ENCODE assay signal across 21 cellular contexts in the genomic region with DNA sequence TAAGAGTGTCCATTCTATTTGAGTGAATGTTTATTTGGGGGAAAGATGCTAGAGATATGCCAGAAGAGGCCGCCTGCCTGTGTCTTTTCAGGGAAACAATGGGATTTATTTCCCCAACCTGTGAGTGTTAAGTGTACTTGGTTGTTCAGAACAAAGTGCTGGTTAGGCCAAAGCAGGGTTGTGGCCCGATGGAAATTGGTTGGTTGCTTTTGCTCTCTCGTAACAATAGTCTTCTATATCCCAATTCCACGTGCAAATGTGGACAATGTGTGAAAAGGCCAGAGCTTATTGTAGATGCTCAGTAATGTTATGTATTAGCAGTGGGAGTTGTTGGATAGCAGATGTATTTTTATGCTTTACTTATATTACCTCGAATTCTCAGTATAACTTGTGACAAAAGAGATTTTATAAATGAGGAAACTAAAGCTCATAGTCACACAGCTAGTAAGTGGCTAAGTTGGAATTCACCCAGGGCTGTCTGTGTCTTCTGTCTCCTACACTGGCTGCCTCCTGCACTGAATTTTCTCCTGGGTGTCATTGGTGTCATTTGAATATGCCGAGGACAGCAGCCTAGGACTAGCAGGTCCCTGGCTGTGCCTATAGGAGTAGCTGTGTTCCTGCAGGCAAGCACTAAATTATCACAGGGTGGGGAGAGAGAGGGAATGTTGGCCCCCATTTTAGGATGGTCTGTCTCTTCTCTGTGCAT. TPM values are rescaled to one million over a fixed set of nuclear protein-coding genes. Genes with fewer than 3 reads are reported as not detected.
DNase-seq lines count a peak whose midpoint lies in the region; ATAC-seq and TF ChIP-seq lines count a peak whose summit lies in the region.
"Had no signal": no experiment of that assay in that cellular context is flagged by ENCODE, and none has a peak within 500 bp of the region (broad histone marks: within the 10 kb centered on the region; RNA-seq: fewer than 3 reads in every experiment).

No MANE protein-coding gene starts in this region.

- no peaks in the 10 kb centered on the region for H3K27me3 Mint-ChIP-seq in CD8-positive, alpha-beta memory T cell
- H3K27me3 Mint-ChIP-seq: activated CD4-positive, alpha-beta T cell treated with anti-CD3 and anti-CD28 coated beads for 36 hours had no signal

- DNase-seq in Right ventricle myocardium superior (no peak), right atrium auricular region (ENCODE audit: low spot score) (no peak), dorsolateral prefrontal cortex (peak in 1 of 10 donors; percentile 22), mesendoderm (peak; percentile 48), HT-29 (ENCODE audit: low spot score) (no peak), transverse colon (no peak), NCI-H2081 treated with DMSO at 0.1 percent for 48 hours (lab: John Stamatoyannopoulos, UW) (no peak)
- DNase-seq in CD8-positive, alpha-beta memory T cell = no peak
- DNase-seq: activated CD4-positive, alpha-beta T cell treated with anti-CD3 and anti-CD28 coated beads for 36 hours; activated naive CD4-positive, alpha-beta T cell treated with anti-CD3 and anti-CD28 coated beads for 36 hours; COR-L47; effector CD4-positive, alpha-beta T cell; GDM1; lower lobe of right lung; NCI-H1436 treated with DMSO at 0.1 percent for 48 hours; NCI-H510A treated with DMSO at 0.1 percent for 48 hours; stimulated activated CD8-positive, alpha-beta memory T cell treated with anti-CD3 and anti-CD28 coated beads, Interleukin-4, amount 100 ng/mL, for 48 hours; T1000 had no signal

- no peak for TF ChIP-seq EP300 in transverse colon (IDR thresholded peaks at IDR 0.05; ENCODE audit: low read depth)

- H3K4me3 ChIP-seq in right atrium auricular region = no peak overlapping the region
- H3K4me3 ChIP-seq in dorsolateral prefrontal cortex = no peak overlapping the region
- H3K4me3 ChIP-seq in mesendoderm (ENCODE audit: low read length) = no peak overlapping the region
- H3K4me3 ChIP-seq in transverse colon = no peak overlapping the region
- H3K4me3 ChIP-seq in CD8-positive, alpha-beta memory T cell (ENCODE audit: low read length) = no peak overlapping the region
- H3K4me3 ChIP-seq: lower lobe of right lung, SJSA1 had no signal

- intact Hi-C loops in Right ventricle myocardium superior (cut with DNase I) (no loop called here), dorsolateral prefrontal cortex (cut with DNase I) (no loop called here), transverse colon (cut with DNase I; ENCODE audit: low total_unique reads) (no loop called here)

- H4K8ac ChIP-seq in mesendoderm (ENCODE audit: low read depth, low read length) = no peak overlapping the region

- no peak overlapping the region for H3K4me2 ChIP-seq in mesendoderm (ENCODE audit: low read length)

- in situ Hi-C loops in transverse colon (cut with MboI; ENCODE audit: low pct_ligation_motif_present in 1 of 4, low pct_unique_long_range_greater_than_20kb in 1 of 4, low sequenced_read_pairs in 3 of 4) = no loop called here

- H3K9me3 Mint-ChIP-seq in CD8-positive, alpha-beta memory T cell = no peaks in the 10 kb centered on the region

- no peak overlapping the region for H3K18ac ChIP-seq in mesendoderm (ENCODE audit: low read length)

- H2BK5ac ChIP-seq in mesendoderm (ENCODE audit: low read length) = no peak overlapping the region

- CTCF ChIA-PET in CD8-positive, alpha-beta memory T cell (lab: Charles Lee) = no interaction called here

- H3K4me1 Mint-ChIP-seq in CD8-positive, alpha-beta memory T cell = peaks cover 30 to 53% (median 46%) of the 10 kb centered on the region in 3 donors

- H3K79me1 ChIP-seq in mesendoderm (ENCODE audit: low read length) = peaks cover 7% of the 10 kb centered on the region

- H2BK15ac ChIP-seq in mesendoderm (replicated peaks; ENCODE audit: low read depth) = no peak overlapping the region

- no peak overlapping the region for H4K5ac ChIP-seq in mesendoderm (ENCODE audit: low read length)

- no CpG with 5 or more reads among the region's 6 CpGs for WGBS in mesendoderm (ENCODE audit: extremely low coverage, insufficient coverage, low lambda C conversion rate)
- WGBS in transverse colon (ENCODE audit: low coverage in 1 of 2), 2 donors = 80 to 86% methylated on average over 5 to 6 of the region's 6 CpGs

- H2BK120ac ChIP-seq in mesendoderm (ENCODE audit: low read depth, low read length) = no peak overlapping the region

- H3K56ac ChIP-seq in mesendoderm (ENCODE audit: low read length) = no peak overlapping the region

- no peak overlapping the region for H2AK5ac ChIP-seq in mesendoderm (ENCODE audit: low read length)

- H3K27ac ChIP-seq in right atrium auricular region (peak overlapping the region in 1 of 2 donors; percentile 14), dorsolateral prefrontal cortex (peak overlapping the region in 41 of 59 donors; percentile 0 to 77 (median 44)), mesendoderm (ENCODE audit: low read depth, low read length) (no peak overlapping the region), transverse colon (no peak overlapping the region)
- no peak overlapping the region for H3K27ac ChIP-seq in CD8-positive, alpha-beta memory T cell (ENCODE audit: low read depth, low read length)
- H3K27ac ChIP-seq: lower lobe of right lung, SJSA1 had no signal

- H3K36me3 Mint-ChIP-seq in CD8-positive, alpha-beta memory T cell = peaks cover 3 to 6% (median 5%) of the 10 kb centered on the region in 3 donors

- TF ChIP-seq CTCF in right atrium auricular region (IDR thresholded peaks at IDR 0.05) (no peak), dorsolateral prefrontal cortex (IDR thresholded peaks at IDR 0.05 in 54 of 56, conservative IDR thresholded peaks at IDR 0.05 in 2 of 56; ENCODE audit: low read depth in 1 of 56, partially characterized antibody in 56 of 56) (no peak), transverse colon (IDR thresholded peaks at IDR 0.05) (no peak)

- no peak overlapping the region for H3K4me3 Mint-ChIP-seq in CD8-positive, alpha-beta memory T cell
- H3K4me3 Mint-ChIP-seq: activated CD4-positive, alpha-beta T cell treated with anti-CD3 and anti-CD28 coated beads for 36 hours; activated naive CD4-positive, alpha-beta T cell treated with anti-CD3 and anti-CD28 coated beads for 36 hours; brain; neural crest cell had no signal

- ATAC-seq in Right ventricle myocardium superior (ENCODE audit: poor library complexity) = peak; percentile 73
- ATAC-seq: activated CD4-positive, alpha-beta T cell treated with anti-CD3 and anti-CD28 coated beads for 36 hours had no signal

- H3K27ac Mint-ChIP-seq in CD8-positive, alpha-beta memory T cell = peak overlapping the region in 2 of 8 donors; percentile 11 to 56
- H3K27ac Mint-ChIP-seq: activated CD4-positive, alpha-beta T cell treated with anti-CD3 and anti-CD28 coated beads for 36 hours; activated naive CD4-positive, alpha-beta T cell treated with anti-CD3 and anti-CD28 coated beads for 36 hours had no signal

- H3K36me3 ChIP-seq in right atrium auricular region (no peaks in the 10 kb centered on the region), mesendoderm (ENCODE audit: control insufficient read depth, insufficient read depth, low read length) (no peaks in the 10 kb centered on the region), transverse colon (no peaks in the 10 kb centered on the region)
- no peaks in the 10 kb centered on the region for H3K36me3 ChIP-seq in CD8-positive, alpha-beta memory T cell (ENCODE audit: insufficient read depth, low read length)
- H3K36me3 ChIP-seq: lower lobe of right lung had no signal

- H3K27me3 ChIP-seq in right atrium auricular region (no peaks in the 10 kb centered on the region), dorsolateral prefrontal cortex (no peaks in the 10 kb centered on the region), mesendoderm (ENCODE audit: insufficient read depth, low read length, poor library complexity) (no peaks in the 10 kb centered on the region), transverse colon (no peaks in the 10 kb centered on the region)
- H3K27me3 ChIP-seq in CD8-positive, alpha-beta memory T cell (ENCODE audit: insufficient read depth, low read length, poor library complexity, severe bottlenecking) = no peaks in the 10 kb centered on the region
- H3K27me3 ChIP-seq: SJSA1 had no signal

- H3K9me3 ChIP-seq in right atrium auricular region (no peaks in the 10 kb centered on the region), transverse colon (no peaks in the 10 kb centered on the region)
- H3K9me3 ChIP-seq in CD8-positive, alpha-beta memory T cell (ENCODE audit: low read length) = no peaks in the 10 kb centered on the region
- H3K9me3 ChIP-seq: lower lobe of right lung, SJSA1 had no signal

- peaks cover 7% of the 10 kb centered on the region for H3K79me2 ChIP-seq in mesendoderm (ENCODE audit: control insufficient read depth, insufficient read depth, low read length)

- no peak overlapping the region for H3K23ac ChIP-seq in mesendoderm (ENCODE audit: low read length)

- TF ChIP-seq POLR2A in transverse colon (IDR thresholded peaks at IDR 0.05) = no peak

- POLR2A ChIA-PET in CD8-positive, alpha-beta memory T cell (lab: Charles Lee) = no interaction called here

- no peak overlapping the region for H3K9ac ChIP-seq in mesendoderm (ENCODE audit: low read length)

- H3K4ac ChIP-seq in mesendoderm (ENCODE audit: low read depth, low read length) = no peak overlapping the region

- H3K4me1 ChIP-seq in right atrium auricular region (peaks cover 0 to 26% of the 10 kb centered on the region in 2 donors), mesendoderm (ENCODE audit: control insufficient read depth, low read depth, low read length) (no peaks in the 10 kb centered on the region), transverse colon (peaks cover 0 to 23% (median 4%) of the 10 kb centered on the region in 4 donors)
- no peaks in the 10 kb centered on the region for H3K4me1 ChIP-seq in CD8-positive, alpha-beta memory T cell (ENCODE audit: insufficient read depth, low read length)

RNA-seq across cellular contexts. Expression of a gene that starts 21.5 kb away (rescaled TPM):
- 15.8 TPM for total RNA-seq in Right ventricle myocardium superior
- 10 to 100 TPM; 14.9 to 29.1 TPM for total RNA-seq in right atrium auricular region
- 10 to 100 TPM; 31.2 to 87.8 (median 46.5) TPM for total RNA-seq in dorsolateral prefrontal cortex
- polyA plus RNA-seq in mesendoderm (2013, experiment 1 of 2) = 42.8 TPM
- 40.8 TPM for polyA plus RNA-seq in mesendoderm (2013, experiment 2 of 2)
- 30.4 and 33.2 TPM in 2 replicates for total RNA-seq in HT-29 (2014; rRNA removed; shearing (Covaris generic))
- total RNA-seq in transverse colon = 100 to 1,000 TPM in 2 of 4 donors, 10 to 100 TPM in 2; 65.5 to 161 (median 98.6) TPM
- 10 to 100 TPM; 38.9 to 44.3 TPM for total RNA-seq in CD8-positive, alpha-beta memory T cell
- polyA plus RNA-seq in CD8-positive, alpha-beta memory T cell = 10.1 TPM

Comparison
In these comparisons a context has a peak if more than half of its experiments do, and no peak if none do; other contexts are left out.
1. H3K27ac ChIP-seq: peak in dorsolateral prefrontal cortex (41 of 59); none in mesendoderm (single experiment), transverse colon (0 of 4) and CD8-positive, alpha-beta memory T cell (single experiment).